7 cellular contexts compared by ENCODE assay signal in genomic region chr18:48675330-48675761, GRCh38.
DNase-seq lines count a peak whose midpoint lies in the region; ATAC-seq, FAIRE-seq and TF ChIP-seq lines count a peak whose summit lies in the region.

No MANE protein-coding gene starts in this region.

- peaks cover 5% of the 10 kb centered on the region for H3K9me3 Mint-ChIP-seq in astrocyte (ENCODE audit: unreplicated experiment)

- peaks cover 5% of the 10 kb centered on the region for H3K79me2 ChIP-seq in astrocyte (ENCODE audit: insufficient read depth, low read length)

- H3K4me3 ChIP-seq in astrocyte (ENCODE audit: insufficient read depth, low read depth, low read length) (no peak overlapping the region), skeletal muscle satellite cell (ENCODE audit: low read length) (no peak overlapping the region)

- H3K9ac ChIP-seq in astrocyte (ENCODE audit: low read length) (no peak overlapping the region), skeletal muscle satellite cell (ENCODE audit: low read depth, low read length) (no peak overlapping the region)

- H3K36me3 Mint-ChIP-seq in astrocyte (ENCODE audit: low read depth, unreplicated experiment), result peaks cover 16% of the 10 kb centered on the region

- no peak overlapping the region for H3K27ac ChIP-seq in astrocyte (ENCODE audit: low read depth, low read length)

- H3K27me3 ChIP-seq in astrocyte (ENCODE audit: insufficient read depth, low read length) (no peaks in the 10 kb centered on the region), skeletal muscle satellite cell (ENCODE audit: control insufficient read depth, insufficient read depth, low read length) (no peaks in the 10 kb centered on the region)

- TF ChIP-seq CTCF in GM12874 (IDR thresholded peaks at IDR 0.05; ENCODE audit: insufficient read depth, low read depth, low read length), result peak; percentile 97
- TF ChIP-seq CTCF in astrocyte (IDR thresholded peaks at IDR 0.05; ENCODE audit: insufficient read depth, low read depth, low read length), result peak; percentile 91

- H3K4me2 ChIP-seq in astrocyte (ENCODE audit: low read length) (peak overlapping the region; percentile 43), skeletal muscle satellite cell (ENCODE audit: low read length) (peak overlapping the region; percentile 11)

- peaks cover 29% of the 10 kb centered on the region for H3K4me1 Mint-ChIP-seq in astrocyte (ENCODE audit: low read depth, unreplicated experiment)

- DNase-seq in NCI-H1105 (lab: John Stamatoyannopoulos, UW) (peak; percentile 58), T1000 (lab: John Stamatoyannopoulos, UW) (peak; percentile 67), astrocyte (ENCODE audit: low read depth) (peak; percentile 69), hypothalamus (lab: John Stamatoyannopoulos, UW) (peak in 50 of 51 donors; percentile 24 to 93 (median 77))

- ATAC-seq in HG02571 (IDR thresholded peaks at IDR 0.05; ENCODE audit: unreplicated experiment), result peak; percentile 80

- no peaks in the 10 kb centered on the region for H3K9me3 ChIP-seq in astrocyte (ENCODE audit: insufficient read depth, low read depth, low read length)
- H3K9me3 ChIP-seq in skeletal muscle satellite cell (replicated peaks; ENCODE audit: low read length), result no peaks in the 10 kb centered on the region

- H3K27ac Mint-ChIP-seq in astrocyte (ENCODE audit: unreplicated experiment), result no peak overlapping the region

- no peak overlapping the region for H2AFZ ChIP-seq in astrocyte (ENCODE audit: low read depth, low read length)

- peaks cover 15% of the 10 kb centered on the region for H3K36me3 ChIP-seq in astrocyte (ENCODE audit: insufficient read depth, low read length)
- H3K36me3 ChIP-seq in skeletal muscle satellite cell (ENCODE audit: insufficient read depth, low read length), result peaks cover 32% of the 10 kb centered on the region

- no peaks in the 10 kb centered on the region for H3K27me3 Mint-ChIP-seq in astrocyte (ENCODE audit: low read depth, unreplicated experiment)

- H3K4me1 ChIP-seq in astrocyte (ENCODE audit: insufficient read depth, low read length), result peaks cover 26% of the 10 kb centered on the region
- peaks cover 7% of the 10 kb centered on the region for H3K4me1 ChIP-seq in skeletal muscle satellite cell (ENCODE audit: control insufficient read depth, insufficient read depth, low read length)

- no peak overlapping the region for H3K4me3 Mint-ChIP-seq in astrocyte (ENCODE audit: unreplicated experiment)

- peak; percentile 41 for FAIRE-seq in astrocyte (lab: Jason Lieb, UNC)

- peaks cover 37% of the 10 kb centered on the region for H4K20me1 ChIP-seq in astrocyte (ENCODE audit: insufficient read depth, low read length)
